ENCODE assay signal across 8 cellular contexts in genomic region chr1:19210772-19211549, GRCh38. TPM values are rescaled to one million over a fixed set of nuclear protein-coding genes. Genes with fewer than 3 reads are reported as not detected.
DNase-seq lines count a peak whose midpoint lies in the region; ATAC-seq, FAIRE-seq and TF ChIP-seq lines count a peak whose summit lies in the region.

No MANE protein-coding gene starts in this region.

- no peaks in the 10 kb centered on the region for H3K27me3 ChIP-seq in cardiac muscle cell
- H3K27me3 ChIP-seq in esophagus squamous epithelium: no peaks in the 10 kb centered on the region
- H3K27me3 ChIP-seq in pancreas: no peaks in the 10 kb centered on the region

- H3K36me3 ChIP-seq in cardiac muscle cell: no peaks in the 10 kb centered on the region
- peaks cover 37% of the 10 kb centered on the region for H3K36me3 ChIP-seq in SK-N-MC (ENCODE audit: insufficient read depth, low read length)
- peaks cover 0 to 38% (median 0%) of the 10 kb centered on the region in 3 donors for H3K36me3 ChIP-seq in esophagus squamous epithelium
- H3K36me3 ChIP-seq in pancreas: no peaks in the 10 kb centered on the region

- TF ChIP-seq CTCF in cardiac muscle cell (IDR thresholded peaks at IDR 0.05; ENCODE audit: low read depth, low read length) (no peak), esophagus squamous epithelium (IDR thresholded peaks at IDR 0.05) (no peak), pancreas (IDR thresholded peaks at IDR 0.05) (no peak)

- H3K4me1 ChIP-seq in cardiac muscle cell (ENCODE audit: low read depth) (peaks cover 33% of the 10 kb centered on the region), esophagus squamous epithelium (peaks cover 7 to 66% (median 38%) of the 10 kb centered on the region in 3 donors), pancreas (peaks cover 20 to 40% (median 23%) of the 10 kb centered on the region in 3 donors)

- ATAC-seq in pancreas (peak in 2 of 4 donors; percentile 23 to 31), HG03095 (IDR thresholded peaks at IDR 0.05; ENCODE audit: unreplicated experiment) (no peak)

- H3K9me3 ChIP-seq in cardiac muscle cell (ENCODE audit: low read depth) (no peaks in the 10 kb centered on the region), SK-N-MC (ENCODE audit: low read depth, low read length) (no peaks in the 10 kb centered on the region), esophagus squamous epithelium (no peaks in the 10 kb centered on the region), pancreas (no peaks in the 10 kb centered on the region)

- 13 to 21% methylated on average over 12 of the region's 12 CpGs for WGBS in esophagus squamous epithelium, 2 donors
- 9 to 10% methylated on average over 12 of the region's 12 CpGs for WGBS in pancreas, 2 donors

- peak overlapping the region; percentile 90 for H3K27ac ChIP-seq in cardiac muscle cell
- H3K27ac ChIP-seq in SK-N-MC: peak overlapping the region; percentile 77
- peak overlapping the region; percentile 97 to 98 (median 98) for H3K27ac ChIP-seq in esophagus squamous epithelium
- peak overlapping the region; percentile 88 to 94 (median 90) for H3K27ac ChIP-seq in pancreas

- intact Hi-C loops in cardiac septum (cut with DNase I): loop anchor here (5.0 to 10.0 kb wide), 2 partner anchors 41 to 306 kb away; partner anchors contain the start of genes ALDH4A1, EMC1 and MRTO4
- intact Hi-C loops in esophagus squamous epithelium (cut with DNase I): no loop called here
- intact Hi-C loops in pancreas (cut with DNase I): no loop called here

- no peak for TF ChIP-seq POLR2A in esophagus squamous epithelium (IDR thresholded peaks at IDR 0.05)

- no peak for FAIRE-seq in pancreas (lab: Jason Lieb, UNC)

- H3K9ac ChIP-seq in SK-N-MC (ENCODE audit: insufficient read length): peak overlapping the region; percentile 95

- peak overlapping the region; percentile 66 for H3K4me3 ChIP-seq in cardiac muscle cell
- H3K4me3 ChIP-seq in SK-N-MC: peak overlapping the region; percentile 90
- peak overlapping the region; percentile 92 to 98 (median 95) for H3K4me3 ChIP-seq in esophagus squamous epithelium
- H3K4me3 ChIP-seq in pancreas: peak overlapping the region; percentile 87 to 95 (median 90)

- DNase-seq in cardiac muscle cell (ENCODE audit: low read depth in 1 of 2, low spot score in 1 of 2) (peak; percentile 21 to 28), cardiac septum (ENCODE audit: low spot score) (no peak), SK-N-MC (ENCODE audit: low read depth, low spot score) (no peak), esophagus squamous epithelium (lab: John Stamatoyannopoulos, UW) (no peak), pancreas (no peak), islet precursor cell (no peak), germinal center (ENCODE audit: low spot score) (no peak)

RNA-seq across cellular contexts. Expression of gene UBR4, which starts 0.9 kb away (rescaled TPM):
- total RNA-seq in cardiac muscle cell (105 and 206 TPM in 2 replicates), cardiac septum (95.7 TPM), esophagus squamous epithelium (100 to 1,000 TPM in 1 of 4 donors, 10 to 100 TPM in 3; 52.4 to 121 (median 88.3) TPM), pancreas (10 to 100 TPM; 45.3 to 69.6 (median 62.9) TPM)
- polyA plus RNA-seq in cardiac muscle cell (76.4 and 96.6 TPM in 2 replicates), pancreas (100 to 1,000 TPM in 1 of 2 donors, 10 to 100 TPM in 1; 98.4 to 140 TPM)

RNA-seq across cellular contexts. Expression of gene EMC1, which starts 40.4 kb away (rescaled TPM):
- total RNA-seq in cardiac muscle cell (26.6 and 37.0 TPM in 2 replicates), cardiac septum (28.6 TPM), esophagus squamous epithelium (10 to 100 TPM; 18.7 to 38.0 (median 34.7) TPM), pancreas (10 to 100 TPM in 5 of 6 donors, 1 to 10 TPM in 1; 9.9 to 21.0 (median 15.8) TPM)
- polyA plus RNA-seq in cardiac muscle cell (25.0 and 33.3 TPM in 2 replicates), pancreas (1 to 10 TPM; 9.2 to 9.4 TPM)

RNA-seq across cellular contexts. Expression of gene MRTO4, which starts 40.6 kb away (rescaled TPM):
- total RNA-seq in cardiac muscle cell (21.3 and 28.8 TPM in 2 replicates), cardiac septum (14.8 TPM), esophagus squamous epithelium (10 to 100 TPM; 25.4 to 48.3 (median 34.2) TPM), pancreas (10 to 100 TPM; 12.2 to 31.0 (median 13.9) TPM)
- polyA plus RNA-seq in cardiac muscle cell (29.9 and 33.6 TPM in 2 replicates), pancreas (10 to 100 TPM; 32.3 to 40.9 TPM)

Comparison
In these comparisons a context has a peak if more than half of its experiments do, and no peak if none do; other contexts are left out.
1. DNase-seq: peak in cardiac muscle cell (2 of 2); none in cardiac septum (single experiment), SK-N-MC (single experiment), esophagus squamous epithelium (single experiment), pancreas (0 of 6), islet precursor cell (single experiment) and germinal center (single experiment).
2. Peak in every context shown above with its lines, with median percentiles within 50 percentile points of each other: H3K27ac ChIP-seq and H3K4me3 ChIP-seq.